In the genomic region with DNA sequence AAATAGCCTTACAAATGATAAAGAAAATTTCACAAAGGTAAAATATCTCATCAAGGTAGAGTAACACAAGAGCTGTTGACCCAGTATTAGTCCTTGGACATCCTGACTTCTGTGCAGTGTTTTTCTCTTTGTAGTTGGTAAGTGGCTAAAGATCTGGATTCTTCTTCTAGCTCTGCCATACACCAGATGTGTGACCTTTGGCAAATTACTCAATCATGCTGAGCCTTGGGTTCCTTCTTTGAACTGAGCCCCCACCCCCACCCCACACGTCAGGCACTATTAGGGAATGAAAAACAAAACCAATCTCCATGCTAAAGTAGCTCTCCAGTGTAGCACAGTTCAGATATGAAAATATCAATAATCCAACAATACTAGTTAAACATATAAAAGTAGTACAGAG, we compare ENCODE assay signal across 1 cellular context.
TF ChIP-seq lines count a peak whose summit lies in the region.

No MANE protein-coding gene starts in this region.

TF ChIP-seq in HepG2, 621 proteins besides CTCF, POLR2A, EP300 and RAD21 (continued from another document and continues in another):
- TF ChIP-seq SAP130 (CRISPR knock-in tag; IDR thresholded peaks at IDR 0.05; ENCODE audit: low read depth): peak; percentile 40
- no peak for TF ChIP-seq SMC3 (IDR thresholded peaks at IDR 0.05; ENCODE audit: low read length)
- TF ChIP-seq NR2F2 (IDR thresholded peaks at IDR 0.05; ENCODE audit: borderline replicate concordance, low read depth): peak; percentile 52; the same call in 1 of the 2 replicates
- no peak for TF ChIP-seq ZNF501 (CRISPR knock-in tag; IDR thresholded peaks at IDR 0.05)
- TF ChIP-seq, protein P1, sequence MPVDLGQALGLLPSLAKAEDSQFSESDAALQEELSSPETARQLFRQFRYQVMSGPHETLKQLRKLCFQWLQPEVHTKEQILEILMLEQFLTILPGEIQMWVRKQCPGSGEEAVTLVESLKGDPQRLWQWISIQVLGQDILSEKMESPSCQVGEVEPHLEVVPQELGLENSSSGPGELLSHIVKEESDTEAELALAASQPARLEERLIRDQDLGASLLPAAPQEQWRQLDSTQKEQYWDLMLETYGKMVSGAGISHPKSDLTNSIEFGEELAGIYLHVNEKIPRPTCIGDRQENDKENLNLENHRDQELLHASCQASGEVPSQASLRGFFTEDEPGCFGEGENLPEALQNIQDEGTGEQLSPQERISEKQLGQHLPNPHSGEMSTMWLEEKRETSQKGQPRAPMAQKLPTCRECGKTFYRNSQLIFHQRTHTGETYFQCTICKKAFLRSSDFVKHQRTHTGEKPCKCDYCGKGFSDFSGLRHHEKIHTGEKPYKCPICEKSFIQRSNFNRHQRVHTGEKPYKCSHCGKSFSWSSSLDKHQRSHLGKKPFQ (CRISPR knock-in tag; IDR thresholded peaks at IDR 0.05; ENCODE audit: insufficient replicate concordance): no peak
- peak; percentile 68 for TF ChIP-seq NR2F6 (IDR thresholded peaks at IDR 0.05)
- TF ChIP-seq NR2F6 (CRISPR knock-in tag; IDR thresholded peaks at IDR 0.05): peak; percentile 52; the same call in 1 of the 2 replicates
- no peak for TF ChIP-seq CREB1 (IDR thresholded peaks at IDR 0.05)
- 0 out of 2 replicates have a peak, but pooled peaks have one; percentile 25 for TF ChIP-seq CREB1 (CRISPR knock-in tag; IDR thresholded peaks at IDR 0.05)
- TF ChIP-seq CEBPG (CRISPR knock-in tag; IDR thresholded peaks at IDR 0.05): peak; percentile 70
- TF ChIP-seq, protein P2, sequence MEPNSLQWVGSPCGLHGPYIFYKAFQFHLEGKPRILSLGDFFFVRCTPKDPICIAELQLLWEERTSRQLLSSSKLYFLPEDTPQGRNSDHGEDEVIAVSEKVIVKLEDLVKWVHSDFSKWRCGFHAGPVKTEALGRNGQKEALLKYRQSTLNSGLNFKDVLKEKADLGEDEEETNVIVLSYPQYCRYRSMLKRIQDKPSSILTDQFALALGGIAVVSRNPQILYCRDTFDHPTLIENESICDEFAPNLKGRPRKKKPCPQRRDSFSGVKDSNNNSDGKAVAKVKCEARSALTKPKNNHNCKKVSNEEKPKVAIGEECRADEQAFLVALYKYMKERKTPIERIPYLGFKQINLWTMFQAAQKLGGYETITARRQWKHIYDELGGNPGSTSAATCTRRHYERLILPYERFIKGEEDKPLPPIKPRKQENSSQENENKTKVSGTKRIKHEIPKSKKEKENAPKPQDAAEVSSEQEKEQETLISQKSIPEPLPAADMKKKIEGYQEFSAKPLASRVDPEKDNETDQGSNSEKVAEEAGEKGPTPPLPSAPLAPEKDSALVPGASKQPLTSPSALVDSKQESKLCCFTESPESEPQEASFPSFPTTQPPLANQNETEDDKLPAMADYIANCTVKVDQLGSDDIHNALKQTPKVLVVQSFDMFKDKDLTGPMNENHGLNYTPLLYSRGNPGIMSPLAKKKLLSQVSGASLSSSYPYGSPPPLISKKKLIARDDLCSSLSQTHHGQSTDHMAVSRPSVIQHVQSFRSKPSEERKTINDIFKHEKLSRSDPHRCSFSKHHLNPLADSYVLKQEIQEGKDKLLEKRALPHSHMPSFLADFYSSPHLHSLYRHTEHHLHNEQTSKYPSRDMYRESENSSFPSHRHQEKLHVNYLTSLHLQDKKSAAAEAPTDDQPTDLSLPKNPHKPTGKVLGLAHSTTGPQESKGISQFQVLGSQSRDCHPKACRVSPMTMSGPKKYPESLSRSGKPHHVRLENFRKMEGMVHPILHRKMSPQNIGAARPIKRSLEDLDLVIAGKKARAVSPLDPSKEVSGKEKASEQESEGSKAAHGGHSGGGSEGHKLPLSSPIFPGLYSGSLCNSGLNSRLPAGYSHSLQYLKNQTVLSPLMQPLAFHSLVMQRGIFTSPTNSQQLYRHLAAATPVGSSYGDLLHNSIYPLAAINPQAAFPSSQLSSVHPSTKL (CRISPR knock-in tag; IDR thresholded peaks at IDR 0.05): peak; percentile 40; the same call in 1 of the 2 replicates
- peak in 1 of 2 experiments; percentile 50; a peak in 1 of 4 replicates for TF ChIP-seq NR2F1 (CRISPR knock-in tag; IDR thresholded peaks at IDR 0.05)
- TF ChIP-seq GATAD2A (CRISPR knock-in tag; IDR thresholded peaks at IDR 0.05): peak; percentile 68
- TF ChIP-seq, protein P3, sequence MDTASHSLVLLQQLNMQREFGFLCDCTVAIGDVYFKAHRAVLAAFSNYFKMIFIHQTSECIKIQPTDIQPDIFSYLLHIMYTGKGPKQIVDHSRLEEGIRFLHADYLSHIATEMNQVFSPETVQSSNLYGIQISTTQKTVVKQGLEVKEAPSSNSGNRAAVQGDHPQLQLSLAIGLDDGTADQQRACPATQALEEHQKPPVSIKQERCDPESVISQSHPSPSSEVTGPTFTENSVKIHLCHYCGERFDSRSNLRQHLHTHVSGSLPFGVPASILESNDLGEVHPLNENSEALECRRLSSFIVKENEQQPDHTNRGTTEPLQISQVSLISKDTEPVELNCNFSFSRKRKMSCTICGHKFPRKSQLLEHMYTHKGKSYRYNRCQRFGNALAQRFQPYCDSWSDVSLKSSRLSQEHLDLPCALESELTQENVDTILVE (CRISPR knock-in tag; IDR thresholded peaks at IDR 0.05): no peak
- TF ChIP-seq, protein P4, sequence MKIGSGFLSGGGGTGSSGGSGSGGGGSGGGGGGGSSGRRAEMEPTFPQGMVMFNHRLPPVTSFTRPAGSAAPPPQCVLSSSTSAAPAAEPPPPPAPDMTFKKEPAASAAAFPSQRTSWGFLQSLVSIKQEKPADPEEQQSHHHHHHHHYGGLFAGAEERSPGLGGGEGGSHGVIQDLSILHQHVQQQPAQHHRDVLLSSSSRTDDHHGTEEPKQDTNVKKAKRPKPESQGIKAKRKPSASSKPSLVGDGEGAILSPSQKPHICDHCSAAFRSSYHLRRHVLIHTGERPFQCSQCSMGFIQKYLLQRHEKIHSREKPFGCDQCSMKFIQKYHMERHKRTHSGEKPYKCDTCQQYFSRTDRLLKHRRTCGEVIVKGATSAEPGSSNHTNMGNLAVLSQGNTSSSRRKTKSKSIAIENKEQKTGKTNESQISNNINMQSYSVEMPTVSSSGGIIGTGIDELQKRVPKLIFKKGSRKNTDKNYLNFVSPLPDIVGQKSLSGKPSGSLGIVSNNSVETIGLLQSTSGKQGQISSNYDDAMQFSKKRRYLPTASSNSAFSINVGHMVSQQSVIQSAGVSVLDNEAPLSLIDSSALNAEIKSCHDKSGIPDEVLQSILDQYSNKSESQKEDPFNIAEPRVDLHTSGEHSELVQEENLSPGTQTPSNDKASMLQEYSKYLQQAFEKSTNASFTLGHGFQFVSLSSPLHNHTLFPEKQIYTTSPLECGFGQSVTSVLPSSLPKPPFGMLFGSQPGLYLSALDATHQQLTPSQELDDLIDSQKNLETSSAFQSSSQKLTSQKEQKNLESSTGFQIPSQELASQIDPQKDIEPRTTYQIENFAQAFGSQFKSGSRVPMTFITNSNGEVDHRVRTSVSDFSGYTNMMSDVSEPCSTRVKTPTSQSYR (CRISPR knock-in tag; IDR thresholded peaks at IDR 0.05; ENCODE audit: borderline replicate concordance): peak; percentile 89
- peak; percentile 19; the same call in 1 of the 2 replicates for TF ChIP-seq RARA (CRISPR knock-in tag; IDR thresholded peaks at IDR 0.05)
- TF ChIP-seq SRY (CRISPR knock-in tag; IDR thresholded peaks at IDR 0.05): no peak
- peak; percentile 77 for TF ChIP-seq HNF4A (CRISPR knock-in tag; IDR thresholded peaks at IDR 0.05)
- TF ChIP-seq ISX (CRISPR knock-in tag; conservative IDR thresholded peaks at IDR 0.05): no peak
- peak; percentile 41; the same call in 1 of the 2 replicates for TF ChIP-seq CEBPB (IDR thresholded peaks at IDR 0.05; ENCODE audit: borderline replicate concordance, low read depth, low read length)
- no peak for TF ChIP-seq ZNF207 (IDR thresholded peaks at IDR 0.05; ENCODE audit: borderline replicate concordance)
- TF ChIP-seq POLR2AphosphoS5 (IDR thresholded peaks at IDR 0.05; ENCODE audit: low read depth, low read length): no peak
- TF ChIP-seq, protein P5, sequence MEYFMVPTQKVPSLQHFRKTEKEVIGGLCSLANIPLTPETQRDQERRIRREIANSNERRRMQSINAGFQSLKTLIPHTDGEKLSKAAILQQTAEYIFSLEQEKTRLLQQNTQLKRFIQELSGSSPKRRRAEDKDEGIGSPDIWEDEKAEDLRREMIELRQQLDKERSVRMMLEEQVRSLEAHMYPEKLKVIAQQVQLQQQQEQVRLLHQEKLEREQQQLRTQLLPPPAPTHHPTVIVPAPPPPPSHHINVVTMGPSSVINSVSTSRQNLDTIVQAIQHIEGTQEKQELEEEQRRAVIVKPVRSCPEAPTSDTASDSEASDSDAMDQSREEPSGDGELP (IDR thresholded peaks at IDR 0.05; ENCODE audit: borderline replicate concordance, low read depth): peak; percentile 58; the same call in 1 of the 2 replicates
- TF ChIP-seq, protein P6, sequence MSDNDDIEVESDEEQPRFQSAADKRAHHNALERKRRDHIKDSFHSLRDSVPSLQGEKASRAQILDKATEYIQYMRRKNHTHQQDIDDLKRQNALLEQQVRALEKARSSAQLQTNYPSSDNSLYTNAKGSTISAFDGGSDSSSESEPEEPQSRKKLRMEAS (IDR thresholded peaks at IDR 0.05): 0 out of 2 replicates have a peak, but pooled peaks have one; percentile 16
- TF ChIP-seq ZSCAN29 (CRISPR knock-in tag; conservative IDR thresholded peaks at IDR 0.05): 0 out of 2 replicates have a peak, but pooled peaks have one; percentile 20
- no peak for TF ChIP-seq ZNF136 (CRISPR knock-in tag; IDR thresholded peaks at IDR 0.05; ENCODE audit: low read depth)
- no peak for TF ChIP-seq ZNF253 (CRISPR knock-in tag; IDR thresholded peaks at IDR 0.05; ENCODE audit: borderline replicate concordance)
- TF ChIP-seq, protein P7, sequence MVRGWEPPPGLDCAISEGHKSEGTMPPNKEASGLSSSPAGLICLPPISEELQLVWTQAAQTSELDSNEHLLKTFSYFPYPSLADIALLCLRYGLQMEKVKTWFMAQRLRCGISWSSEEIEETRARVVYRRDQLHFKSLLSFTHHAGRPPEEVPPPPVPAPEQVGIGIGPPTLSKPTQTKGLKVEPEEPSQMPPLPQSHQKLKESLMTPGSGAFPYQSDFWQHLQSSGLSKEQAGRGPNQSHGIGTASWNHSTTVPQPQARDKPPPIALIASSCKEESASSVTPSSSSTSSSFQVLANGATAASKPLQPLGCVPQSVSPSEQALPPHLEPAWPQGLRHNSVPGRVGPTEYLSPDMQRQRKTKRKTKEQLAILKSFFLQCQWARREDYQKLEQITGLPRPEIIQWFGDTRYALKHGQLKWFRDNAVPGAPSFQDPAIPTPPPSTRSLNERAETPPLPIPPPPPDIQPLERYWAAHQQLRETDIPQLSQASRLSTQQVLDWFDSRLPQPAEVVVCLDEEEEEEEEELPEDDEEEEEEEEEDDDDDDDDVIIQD (CRISPR knock-in tag; IDR thresholded peaks at IDR 0.05; ENCODE audit: low read depth): 0 out of 2 replicates have a peak, but pooled peaks have one; percentile 21
- TF ChIP-seq, protein P8, sequence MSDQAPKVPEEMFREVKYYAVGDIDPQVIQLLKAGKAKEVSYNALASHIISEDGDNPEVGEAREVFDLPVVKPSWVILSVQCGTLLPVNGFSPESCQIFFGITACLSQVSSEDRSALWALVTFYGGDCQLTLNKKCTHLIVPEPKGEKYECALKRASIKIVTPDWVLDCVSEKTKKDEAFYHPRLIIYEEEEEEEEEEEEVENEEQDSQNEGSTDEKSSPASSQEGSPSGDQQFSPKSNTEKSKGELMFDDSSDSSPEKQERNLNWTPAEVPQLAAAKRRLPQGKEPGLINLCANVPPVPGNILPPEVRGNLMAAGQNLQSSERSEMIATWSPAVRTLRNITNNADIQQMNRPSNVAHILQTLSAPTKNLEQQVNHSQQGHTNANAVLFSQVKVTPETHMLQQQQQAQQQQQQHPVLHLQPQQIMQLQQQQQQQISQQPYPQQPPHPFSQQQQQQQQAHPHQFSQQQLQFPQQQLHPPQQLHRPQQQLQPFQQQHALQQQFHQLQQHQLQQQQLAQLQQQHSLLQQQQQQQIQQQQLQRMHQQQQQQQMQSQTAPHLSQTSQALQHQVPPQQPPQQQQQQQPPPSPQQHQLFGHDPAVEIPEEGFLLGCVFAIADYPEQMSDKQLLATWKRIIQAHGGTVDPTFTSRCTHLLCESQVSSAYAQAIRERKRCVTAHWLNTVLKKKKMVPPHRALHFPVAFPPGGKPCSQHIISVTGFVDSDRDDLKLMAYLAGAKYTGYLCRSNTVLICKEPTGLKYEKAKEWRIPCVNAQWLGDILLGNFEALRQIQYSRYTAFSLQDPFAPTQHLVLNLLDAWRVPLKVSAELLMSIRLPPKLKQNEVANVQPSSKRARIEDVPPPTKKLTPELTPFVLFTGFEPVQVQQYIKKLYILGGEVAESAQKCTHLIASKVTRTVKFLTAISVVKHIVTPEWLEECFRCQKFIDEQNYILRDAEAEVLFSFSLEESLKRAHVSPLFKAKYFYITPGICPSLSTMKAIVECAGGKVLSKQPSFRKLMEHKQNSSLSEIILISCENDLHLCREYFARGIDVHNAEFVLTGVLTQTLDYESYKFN (CRISPR knock-in tag; conservative IDR thresholded peaks at IDR 0.05): peak; percentile 64
- no peak for TF ChIP-seq MTA1 (CRISPR knock-in tag; IDR thresholded peaks at IDR 0.05; ENCODE audit: borderline replicate concordance)
- TF ChIP-seq, protein P9, sequence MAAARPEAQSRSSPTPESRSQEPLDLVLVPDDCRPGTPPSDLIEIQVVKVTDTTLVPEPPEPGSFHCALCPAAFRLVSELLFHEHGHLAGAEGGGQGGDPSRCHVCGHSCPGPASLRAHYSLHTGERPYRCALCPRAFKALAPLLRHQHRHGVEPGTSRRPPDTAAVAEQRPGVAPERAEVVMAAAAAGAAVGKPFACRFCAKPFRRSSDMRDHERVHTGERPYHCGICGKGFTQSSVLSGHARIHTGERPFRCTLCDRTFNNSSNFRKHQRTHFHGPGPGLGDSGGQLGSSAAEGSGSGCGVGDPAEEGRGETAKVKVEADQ (CRISPR knock-in tag; IDR thresholded peaks at IDR 0.05; ENCODE audit: borderline replicate concordance): no peak
- TF ChIP-seq SALL1 (CRISPR knock-in tag; IDR thresholded peaks at IDR 0.05): 0 out of 2 replicates have a peak, but pooled peaks have one; percentile 22
- TF ChIP-seq, protein P10, sequence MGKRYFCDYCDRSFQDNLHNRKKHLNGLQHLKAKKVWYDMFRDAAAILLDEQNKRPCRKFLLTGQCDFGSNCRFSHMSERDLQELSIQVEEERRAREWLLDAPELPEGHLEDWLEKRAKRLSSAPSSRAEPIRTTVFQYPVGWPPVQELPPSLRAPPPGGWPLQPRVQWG (CRISPR knock-in tag; IDR thresholded peaks at IDR 0.05; ENCODE audit: borderline replicate concordance, low read depth): no peak
- 0 out of 2 replicates have a peak, but pooled peaks have one; percentile 10 for TF ChIP-seq SIX1 (CRISPR knock-in tag; IDR thresholded peaks at IDR 0.05; ENCODE audit: borderline replicate concordance)
- TF ChIP-seq JARID2 (CRISPR knock-in tag; IDR thresholded peaks at IDR 0.05; ENCODE audit: insufficient replicate concordance): no peak
